8 cellular contexts compared by ENCODE assay signal in the genomic region with DNA sequence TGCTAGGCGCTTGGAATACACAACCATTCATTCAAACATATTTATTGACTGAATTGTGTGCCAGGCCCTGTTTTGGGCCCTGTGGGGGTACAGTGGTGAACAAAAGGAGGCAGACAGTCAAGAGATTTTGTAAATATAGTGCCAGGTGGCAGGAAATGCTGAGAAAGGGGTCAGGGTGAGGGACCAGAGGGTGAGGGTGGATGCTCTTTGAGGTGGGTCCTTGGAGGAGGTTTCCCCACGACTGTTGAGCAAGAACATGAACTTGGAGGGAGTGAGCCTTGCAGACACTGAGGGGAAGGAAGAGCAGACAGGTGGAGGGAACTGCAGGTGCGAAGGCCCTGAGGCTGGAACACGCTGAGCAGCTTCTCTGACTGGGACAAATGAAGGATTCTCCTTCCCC. TPM values are rescaled to one million over a fixed set of nuclear protein-coding genes. Genes with fewer than 3 reads are reported as not detected.
DNase-seq lines count a peak whose midpoint lies in the region; ATAC-seq, FAIRE-seq and TF ChIP-seq lines count a peak whose summit lies in the region.

No MANE protein-coding gene starts in this region.

- H3K27ac ChIP-seq in PC-3 (ENCODE audit: low read length) = peak overlapping the region; percentile 99

- peak overlapping the region; percentile 8; the same call in 1 of the 2 replicates for H3K4me3 ChIP-seq in PC-3 (ENCODE audit: low read length)

- FAIRE-seq in D721Med (lab: Jason Lieb, UNC) = no peak
- FAIRE-seq in RCC 7860 (lab: Jason Lieb, UNC) = no peak

- peak overlapping the region; percentile 81 for H3K4me3 Mint-ChIP-seq in T-helper 1 cell treated with Interleukin-12 subunit alpha and Interleukin-12 subunit beta and Interleukin-4 antibody, amounts not matched to agents 30 μg/mL and 1 μg/mL, for 36 hours
- H3K4me3 Mint-ChIP-seq in endothelial cell (ENCODE audit: unreplicated experiment) = no peak overlapping the region
- peak overlapping the region; percentile 62 for H3K4me3 Mint-ChIP-seq in stimulated activated effector memory CD8-positive, alpha-beta T cell treated with anti-CD3 and anti-CD28 coated beads, Interleukin-12 subunit alpha, Interleukin-12 subunit beta, amount 100 ng/mL, for 72 hours

- H3K27ac Mint-ChIP-seq in T-helper 1 cell treated with Interleukin-12 subunit alpha and Interleukin-12 subunit beta and Interleukin-4 antibody, amounts not matched to agents 30 μg/mL and 1 μg/mL, for 36 hours = peak overlapping the region; percentile 88
- peak overlapping the region; percentile 91 for H3K27ac Mint-ChIP-seq in endothelial cell (ENCODE audit: unreplicated experiment)
- peak overlapping the region; percentile 64 for H3K27ac Mint-ChIP-seq in stimulated activated effector memory CD8-positive, alpha-beta T cell treated with anti-CD3 and anti-CD28 coated beads, Interleukin-12 subunit alpha, Interleukin-12 subunit beta, amount 100 ng/mL, for 72 hours

- H3K9me3 Mint-ChIP-seq in T-helper 1 cell treated with Interleukin-12 subunit alpha and Interleukin-12 subunit beta and Interleukin-4 antibody, amounts not matched to agents 30 μg/mL and 1 μg/mL, for 36 hours = no peaks in the 10 kb centered on the region
- H3K9me3 Mint-ChIP-seq in endothelial cell (ENCODE audit: unreplicated experiment) = no peaks in the 10 kb centered on the region
- H3K9me3 Mint-ChIP-seq in stimulated activated effector memory CD8-positive, alpha-beta T cell treated with anti-CD3 and anti-CD28 coated beads, Interleukin-12 subunit alpha, Interleukin-12 subunit beta, amount 100 ng/mL, for 72 hours = no peaks in the 10 kb centered on the region

- H3K4me1 ChIP-seq in PC-3 (ENCODE audit: insufficient read depth, low read length) = peaks cover 65% of the 10 kb centered on the region

- no peaks in the 10 kb centered on the region for H3K9me3 ChIP-seq in PC-3 (ENCODE audit: low read length)

- no peaks in the 10 kb centered on the region for H3K9me2 ChIP-seq in PC-3 (replicated peaks; ENCODE audit: low read length)

- no peak for ATAC-seq in PC-3
- ATAC-seq in stimulated activated effector memory CD8-positive, alpha-beta T cell treated with anti-CD3 and anti-CD28 coated beads, Interleukin-12 subunit alpha, Interleukin-12 subunit beta, amount 100 ng/mL, for 72 hours = no peak

- H3K27me3 Mint-ChIP-seq in T-helper 1 cell treated with Interleukin-12 subunit alpha and Interleukin-12 subunit beta and Interleukin-4 antibody, amounts not matched to agents 30 μg/mL and 1 μg/mL, for 36 hours (ENCODE audit: low read depth) = peaks cover 5% of the 10 kb centered on the region
- peaks cover 11% of the 10 kb centered on the region for H3K27me3 Mint-ChIP-seq in endothelial cell (ENCODE audit: unreplicated experiment)

- H3K4me2 ChIP-seq in PC-3 (ENCODE audit: low read length) = peak overlapping the region; percentile 73

- peaks cover 73% of the 10 kb centered on the region for H3K79me2 ChIP-seq in PC-3 (ENCODE audit: low read length)

- H3K4me1 Mint-ChIP-seq in T-helper 1 cell treated with Interleukin-12 subunit alpha and Interleukin-12 subunit beta and Interleukin-4 antibody, amounts not matched to agents 30 μg/mL and 1 μg/mL, for 36 hours (ENCODE audit: low read depth) = peaks cover 32% of the 10 kb centered on the region
- H3K4me1 Mint-ChIP-seq in endothelial cell (ENCODE audit: unreplicated experiment) = peaks cover 57% of the 10 kb centered on the region
- peaks cover 51% of the 10 kb centered on the region for H3K4me1 Mint-ChIP-seq in stimulated activated effector memory CD8-positive, alpha-beta T cell treated with anti-CD3 and anti-CD28 coated beads, Interleukin-12 subunit alpha, Interleukin-12 subunit beta, amount 100 ng/mL, for 72 hours

- CTCF ChIA-PET in PC-3 (lab: Charles Lee) = interaction anchor here (0.6 to 1.9 kb wide), 4 partner anchors 17 to 118 kb away, joined by 3 to 13 read pairs (median 8); no protein-coding TSS in a partner anchor

- POLR2A ChIA-PET in PC-3 (lab: Charles Lee; ENCODE audit: unreplicated experiment) = interaction anchor here (0.6 kb wide), 1 partner anchor 188 kb away, joined by 3 read pairs; no protein-coding TSS in a partner anchor

- DNase-seq in T-helper 1 cell = no peak
- no peak for DNase-seq in PC-3
- no peak for DNase-seq in endothelial cell (ENCODE audit: low spot score)
- no peak for DNase-seq in stimulated activated effector memory CD8-positive, alpha-beta T cell treated with anti-CD3 and anti-CD28 coated beads, Interleukin-12 subunit alpha, Interleukin-12 subunit beta, amount 100 ng/mL, for 72 hours (ENCODE audit: low spot score in 2 of 2)
- no peak for DNase-seq in D721Med (ENCODE audit: insufficient read length, low spot score)
- DNase-seq in RCC 7860 (ENCODE audit: low spot score) = no peak
- no peak for DNase-seq in NCI-H128 (lab: John Stamatoyannopoulos, UW; ENCODE audit: unreplicated experiment)

- H2AFZ ChIP-seq in PC-3 (ENCODE audit: low read length) = no peak overlapping the region

- peaks cover 8% of the 10 kb centered on the region for H3K36me3 Mint-ChIP-seq in T-helper 1 cell treated with Interleukin-12 subunit alpha and Interleukin-12 subunit beta and Interleukin-4 antibody, amounts not matched to agents 30 μg/mL and 1 μg/mL, for 36 hours (ENCODE audit: low read depth)
- peaks cover 3% of the 10 kb centered on the region for H3K36me3 Mint-ChIP-seq in endothelial cell (ENCODE audit: low read depth, unreplicated experiment)
- peaks cover 83% of the 10 kb centered on the region for H3K36me3 Mint-ChIP-seq in stimulated activated effector memory CD8-positive, alpha-beta T cell treated with anti-CD3 and anti-CD28 coated beads, Interleukin-12 subunit alpha, Interleukin-12 subunit beta, amount 100 ng/mL, for 72 hours

- H3F3A ChIP-seq in PC-3 (ENCODE audit: low read length, unreplicated experiment) = peaks cover 29% of the 10 kb centered on the region

- H4K20me1 ChIP-seq in PC-3 (ENCODE audit: low read length) = no peaks in the 10 kb centered on the region

- peaks cover 40% of the 10 kb centered on the region for H3K36me3 ChIP-seq in PC-3 (ENCODE audit: low read depth, low read length)

- peak overlapping the region; percentile 82 for H3K9ac ChIP-seq in PC-3 (ENCODE audit: low read length)

- no peaks in the 10 kb centered on the region for H3K27me3 ChIP-seq in PC-3 (ENCODE audit: low read length)

- TF ChIP-seq CTCF in PC-3 (conservative IDR thresholded peaks at IDR 0.05; ENCODE audit: low read depth, low read length) (no peak), endothelial cell (IDR thresholded peaks at IDR 0.05; ENCODE audit: unreplicated experiment) (no peak), D721Med (IDR thresholded peaks at IDR 0.05; ENCODE audit: insufficient read depth, missing control alignments) (no peak)

- BruUV-seq in PC-3 (replicated peaks; lab: Mats Ljungman, UMichigan) = no TSS peak

- intact Hi-C loops in PC-3 (cut with micrococcal nuclease) = loop anchor here (5.0 kb wide), 2 partner anchors 70 to 125 kb away; no protein-coding TSS in a partner anchor

RNA-seq across cellular contexts. Expression of a gene that starts 40.7 kb away (rescaled TPM):
- 712 and 714 TPM in 2 replicates for total RNA-seq in PC-3 (2014; rRNA removed)
- 12.1 TPM for total RNA-seq in endothelial cell (ENCODE audit: unreplicated experiment)

Comparison
In these comparisons a context has a peak if more than half of its experiments do, and no peak if none do; other contexts are left out.
1. RNA of a gene that starts 40.7 kb away (total RNA-seq): 712 to 714 TPM in PC-3; 12.1 TPM in endothelial cell (single experiment); every median in the first group is over 10 times any median in the second.
2. Peak in every context shown above with its lines, with median percentiles within 50 percentile points of each other: H3K27ac Mint-ChIP-seq.